Comparison of ENCODE assay signal across 20 cellular contexts in the genomic region with DNA sequence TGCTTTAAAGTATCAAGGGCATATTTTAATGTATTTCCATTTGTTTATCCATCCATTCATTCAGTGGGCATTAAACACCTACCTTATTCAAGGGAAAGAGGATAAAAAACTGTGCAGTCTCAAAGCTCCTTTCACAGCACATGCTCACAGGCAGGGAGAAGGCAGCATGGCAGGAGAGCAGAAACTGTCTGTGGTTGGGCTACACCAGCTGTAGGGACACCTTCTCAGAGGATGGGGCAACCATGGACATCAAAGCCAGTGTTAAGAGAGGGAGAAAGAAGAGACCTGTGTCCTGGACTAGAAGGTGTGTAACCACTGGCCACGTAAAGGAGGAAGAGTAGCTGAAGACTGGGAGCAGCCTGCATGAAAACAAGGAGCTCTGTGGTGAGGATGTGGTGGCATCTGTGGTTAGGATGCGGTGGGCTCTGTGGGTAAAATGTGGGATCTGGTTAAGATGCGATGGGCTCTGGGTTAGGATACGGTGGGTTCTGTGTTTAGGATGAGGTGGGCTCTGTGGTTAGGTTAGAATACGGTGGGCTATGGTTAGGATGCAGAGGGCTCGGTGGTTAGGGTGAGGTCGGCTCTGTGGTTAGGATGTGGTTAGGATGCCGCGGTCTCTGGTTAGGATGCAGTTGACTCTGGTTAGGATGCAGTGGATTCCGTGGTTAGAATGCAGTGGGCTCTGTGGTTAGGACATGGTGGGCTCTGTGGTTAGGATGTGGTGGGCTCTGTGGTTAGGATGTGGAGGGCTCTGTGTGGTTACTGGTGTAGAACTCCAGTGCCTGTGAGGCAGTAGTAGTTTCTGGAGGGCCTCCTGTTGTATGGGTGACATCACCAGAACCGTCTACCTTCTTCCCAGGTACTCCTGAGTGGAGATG.
A peak's percentile ranks its signal among the peaks of the same experiment; 100 is the strongest.
DNase-seq lines count a peak whose midpoint lies in the region; ATAC-seq, FAIRE-seq and TF ChIP-seq lines count a peak whose summit lies in the region.
"Had no signal": no experiment of that assay in that cellular context is flagged by ENCODE, and none has a peak within 500 bp of the region (broad histone marks: within the 10 kb centered on the region; RNA-seq: fewer than 3 reads in every experiment).

No MANE protein-coding gene starts in this region.

- H2AFZ ChIP-seq in H1 (ENCODE audit: low read length): no peak overlapping the region

- peaks cover 19% of the 10 kb centered on the region for H3K4me1 Mint-ChIP-seq in activated naive CD4-positive, alpha-beta T cell treated with anti-CD3 and anti-CD28 coated beads, Interleukin-2, amount 50 U/mL, for 24 hours
- H3K4me1 Mint-ChIP-seq in T-helper 1 cell treated with Interleukin-12 subunit alpha and Interleukin-12 subunit beta and Interleukin-4 antibody, amounts not matched to agents 30 μg/mL and 1 μg/mL, for 36 hours (ENCODE audit: low read depth): peaks cover 13% of the 10 kb centered on the region
- H3K4me1 Mint-ChIP-seq in stimulated activated naive CD8-positive, alpha-beta T cell treated with anti-CD3 and anti-CD28 coated beads, Interleukin-15, amount 100 ng/mL, for 72 hours: peaks cover 43% of the 10 kb centered on the region

- H3K18ac ChIP-seq in H1 (ENCODE audit: extremely low read depth, low read length): no peak overlapping the region

- peak overlapping the region; percentile 83; the same call in 1 of the 2 replicates for H2BK12ac ChIP-seq in H1 (ENCODE audit: low read depth, low read length)

- peak overlapping the region; percentile 54 for H4K91ac ChIP-seq in H1 (replicated peaks; ENCODE audit: insufficient read length, low read length)

- H3K27me3 Mint-ChIP-seq in activated naive CD4-positive, alpha-beta T cell treated with anti-CD3 and anti-CD28 coated beads, Interleukin-2, amount 50 U/mL, for 24 hours: peaks cover 31% of the 10 kb centered on the region
- peaks cover 72% of the 10 kb centered on the region for H3K27me3 Mint-ChIP-seq in T-helper 1 cell treated with Interleukin-12 subunit alpha and Interleukin-12 subunit beta and Interleukin-4 antibody, amounts not matched to agents 30 μg/mL and 1 μg/mL, for 36 hours (ENCODE audit: low read depth)
- H3K27me3 Mint-ChIP-seq in stimulated activated naive CD8-positive, alpha-beta T cell treated with anti-CD3 and anti-CD28 coated beads, Interleukin-15, amount 100 ng/mL, for 72 hours: peaks cover 92% of the 10 kb centered on the region

- no peak overlapping the region for H3K14ac ChIP-seq in H1 (ENCODE audit: insufficient read length)

- no peak overlapping the region for H3K9ac ChIP-seq in H1 (replicated peaks in 1 of 4; ENCODE audit: extremely low read depth in 1 of 4, low read depth in 3 of 4, low read length in 3 of 4)

- H3K36me3 ChIP-seq in H1 (ENCODE audit: control insufficient read depth in 2 of 4, insufficient read depth in 4 of 4, low read length in 3 of 4): no peaks in the 10 kb centered on the region
- H3K36me3 ChIP-seq: ascending aorta, colonic mucosa, gastroesophageal sphincter, left ventricle myocardium inferior, tibial nerve had no signal

- peak overlapping the region; percentile 60 for H3K27ac Mint-ChIP-seq in activated naive CD4-positive, alpha-beta T cell treated with anti-CD3 and anti-CD28 coated beads, Interleukin-2, amount 50 U/mL, for 24 hours
- H3K27ac Mint-ChIP-seq in T-helper 1 cell treated with Interleukin-12 subunit alpha and Interleukin-12 subunit beta and Interleukin-4 antibody, amounts not matched to agents 30 μg/mL and 1 μg/mL, for 36 hours: peak overlapping the region; percentile 70
- peak overlapping the region; percentile 90 to 98 for H3K27ac Mint-ChIP-seq in stimulated activated naive CD8-positive, alpha-beta T cell treated with anti-CD3 and anti-CD28 coated beads, Interleukin-15, amount 100 ng/mL, for 72 hours

- H4K8ac ChIP-seq in H1 (ENCODE audit: extremely low read depth, insufficient read depth, low read length): peak overlapping the region; percentile 28; the same call in 1 of the 2 replicates

- no peak overlapping the region for H3K4me2 ChIP-seq in H1 (ENCODE audit: insufficient read depth in 1 of 2, low read depth in 2 of 2, low read length in 2 of 2)

- no peak for FAIRE-seq in H1 (lab: Jason Lieb, UNC)
- FAIRE-seq: HepG2 had no signal

- no peak overlapping the region for H3K23ac ChIP-seq in H1 (ENCODE audit: insufficient read length)

- H3K4me1 ChIP-seq in H1 (replicated peaks in 1 of 4; ENCODE audit: control insufficient read depth in 3 of 4, insufficient read depth in 4 of 4, low read length in 3 of 4): no peaks in the 10 kb centered on the region
- H3K4me1 ChIP-seq: ascending aorta, colonic mucosa, gastroesophageal sphincter, left ventricle myocardium inferior, tibial nerve had no signal

- WGBS in H1 (ENCODE audit: extremely low coverage in 1 of 2, insufficient coverage in 1 of 2, insufficient read length in 1 of 2, insufficient replicate concordance in 2 of 2, low coverage in 1 of 2, low lambda C conversion rate in 2 of 2, missing lambda C conversion rate in 1 of 2), 2 experiments: 93% methylated on average over 11 of the region's 11 CpGs; no CpG with 5 or more reads in 1 of the 2 experiments

- peak overlapping the region; percentile 88; the same call in 1 of the 2 replicates for H2AK5ac ChIP-seq in H1 (ENCODE audit: low read depth, low read length)

- no peaks in the 10 kb centered on the region for H3K9me3 ChIP-seq in H1 (ENCODE audit: insufficient read depth in 2 of 2, low read depth in 1 of 2, low read length in 1 of 2)
- H3K9me3 ChIP-seq: ascending aorta, colonic mucosa, gastroesophageal sphincter had no signal

- H3K79me1 ChIP-seq in H1 (ENCODE audit: low read depth, low read length): no peaks in the 10 kb centered on the region

- H3K4me3 Mint-ChIP-seq in activated naive CD4-positive, alpha-beta T cell treated with anti-CD3 and anti-CD28 coated beads, Interleukin-2, amount 50 U/mL, for 24 hours: no peak overlapping the region
- peak overlapping the region; percentile 19 for H3K4me3 Mint-ChIP-seq in T-helper 1 cell treated with Interleukin-12 subunit alpha and Interleukin-12 subunit beta and Interleukin-4 antibody, amounts not matched to agents 30 μg/mL and 1 μg/mL, for 36 hours
- peak overlapping the region in 1 of 2 donors; percentile 39 for H3K4me3 Mint-ChIP-seq in stimulated activated naive CD8-positive, alpha-beta T cell treated with anti-CD3 and anti-CD28 coated beads, Interleukin-15, amount 100 ng/mL, for 72 hours

- H3K27ac ChIP-seq in H1 (ENCODE audit: low read depth, low read length): no peak overlapping the region
- H3K27ac ChIP-seq: ascending aorta, colonic mucosa, epithelial cell of prostate, gastroesophageal sphincter, left ventricle myocardium inferior, tibial nerve had no signal

- H2BK20ac ChIP-seq in H1 (ENCODE audit: low read length): no peak overlapping the region

- H4K20me1 ChIP-seq in H1 (replicated peaks in 1 of 2; ENCODE audit: control insufficient read depth in 1 of 2, insufficient read depth in 2 of 2, low read length in 2 of 2): no peaks in the 10 kb centered on the region

- TF ChIP-seq EP300 in H1 (IDR thresholded peaks at IDR 0.05; ENCODE audit: borderline replicate concordance in 1 of 2, low read depth in 2 of 2, low read length in 2 of 2): no peak

- H3K4me3 ChIP-seq in H1 (ENCODE audit: extremely low read depth in 1 of 4, insufficient read depth in 2 of 4, low read depth in 3 of 4, low read length in 4 of 4): no peak overlapping the region
- H3K4me3 ChIP-seq: ascending aorta, colonic mucosa, gastroesophageal sphincter, left ventricle myocardium inferior, tibial nerve had no signal

- H2BK120ac ChIP-seq in H1 (replicated peaks; ENCODE audit: low read depth, low read length): no peak overlapping the region

- ATAC-seq in stimulated activated naive CD8-positive, alpha-beta T cell treated with anti-CD3 and anti-CD28 coated beads, Interleukin-15, amount 100 ng/mL, for 72 hours: peak; percentile 79
- ATAC-seq in GM21526 (IDR thresholded peaks at IDR 0.05; ENCODE audit: low FRiP score, unreplicated experiment): no peak
- ATAC-seq: gastroesophageal sphincter, HepG2 had no signal

- CTCF ChIA-PET in H1 (lab: Charles Lee; ENCODE audit: partially characterized antibody): interaction anchor here (0.7 to 1.2 kb wide), 2 partner anchors 10 to 868 kb away, joined by 3 to 4 read pairs; no protein-coding TSS in a partner anchor

- 0 out of 2 replicates have a peak overlapping the region, but pooled peaks have one; percentile 31 for H2BK15ac ChIP-seq in H1 (ENCODE audit: low read length)

- no peaks in the 10 kb centered on the region; a peak in 1 of 7 replicates for H3K27me3 ChIP-seq in H1 (replicated peaks in 1 of 4; ENCODE audit: control insufficient read depth in 3 of 4, extremely low read depth in 1 of 4, insufficient read depth in 3 of 4, low read length in 3 of 4)
- H3K27me3 ChIP-seq: ascending aorta, colonic mucosa, tibial nerve had no signal

- H3K9me3 Mint-ChIP-seq in activated naive CD4-positive, alpha-beta T cell treated with anti-CD3 and anti-CD28 coated beads, Interleukin-2, amount 50 U/mL, for 24 hours: peaks cover 6% of the 10 kb centered on the region
- H3K9me3 Mint-ChIP-seq in T-helper 1 cell treated with Interleukin-12 subunit alpha and Interleukin-12 subunit beta and Interleukin-4 antibody, amounts not matched to agents 30 μg/mL and 1 μg/mL, for 36 hours: peaks cover 11% of the 10 kb centered on the region
- H3K9me3 Mint-ChIP-seq in stimulated activated naive CD8-positive, alpha-beta T cell treated with anti-CD3 and anti-CD28 coated beads, Interleukin-15, amount 100 ng/mL, for 72 hours: peaks cover 9 to 12% of the 10 kb centered on the region in 2 donors

- POLR2A ChIA-PET in H1 (lab: Charles Lee; ENCODE audit: partially characterized antibody): no interaction called here

- no peaks in the 10 kb centered on the region for H3K79me2 ChIP-seq in H1 (ENCODE audit: control insufficient read depth in 1 of 2, insufficient read depth in 2 of 2, low read length in 2 of 2)

- TF ChIP-seq RAD21 in H1 (IDR thresholded peaks at IDR 0.05 in 1 of 2, conservative IDR thresholded peaks at IDR 0.05 in 1 of 2; ENCODE audit: low read depth in 2 of 2, low read length in 2 of 2): no peak

- H3K4ac ChIP-seq in H1 (replicated peaks; ENCODE audit: insufficient read length, low read depth, low read length): no peak overlapping the region

- H2BK5ac ChIP-seq in H1 (ENCODE audit: low read depth, low read length): no peak overlapping the region

- TF ChIP-seq CTCF in H1 (IDR thresholded peaks at IDR 0.05; ENCODE audit: control extremely low read depth in 1 of 3, insufficient read depth in 1 of 3, low read depth in 1 of 3, low read length in 3 of 3): no peak

- no peak overlapping the region for H4K5ac ChIP-seq in H1 (ENCODE audit: insufficient read length, low read depth, low read length)

- H3K23me2 ChIP-seq in H1 (ENCODE audit: low read depth, low read length): peaks cover 2% of the 10 kb centered on the region; the same call in 1 of the 2 replicates

- TF ChIP-seq POLR2A in H1 (IDR thresholded peaks at IDR 0.05; ENCODE audit: control extremely low read depth in 1 of 2, low read depth in 2 of 2, low read length in 2 of 2): no peak

- no peak for DNase-seq in activated naive CD4-positive, alpha-beta T cell treated with Interleukin-2 at 50 U/mL for 16 hours
- DNase-seq in H1 (ENCODE audit: low read depth in 1 of 2, low spot score in 2 of 2) (no peak), activated gamma-delta T cell (lab: John Stamatoyannopoulos, UW) (no peak)
- DNase-seq in stimulated activated naive CD8-positive, alpha-beta T cell treated with anti-CD3 and anti-CD28 coated beads, Interleukin-15, amount 100 ng/mL, for 72 hours: peak; percentile 28 to 55
- DNase-seq in activated CD4-positive, CD25-positive, alpha-beta regulatory T cell treated with anti-CD3 and anti-CD28 coated beads, Interleukin-2, amount 50 U/mL, for 72 hours: no peak
- DNase-seq: colonic mucosa; DMS 273 treated with DMSO at 0.1 percent for 48 hours; left ventricle myocardium inferior; NCI-H1092; NCI-H2107; NCI-H69; stimulated activated CD4-positive, alpha-beta T cell treated with anti-CD3 and anti-CD28 coated beads, Interleukin-4, amount 100 ng/mL, for 4 hours had no signal

- no peaks in the 10 kb centered on the region for H3K36me3 Mint-ChIP-seq in activated naive CD4-positive, alpha-beta T cell treated with anti-CD3 and anti-CD28 coated beads, Interleukin-2, amount 50 U/mL, for 24 hours
- peaks cover 9% of the 10 kb centered on the region for H3K36me3 Mint-ChIP-seq in T-helper 1 cell treated with Interleukin-12 subunit alpha and Interleukin-12 subunit beta and Interleukin-4 antibody, amounts not matched to agents 30 μg/mL and 1 μg/mL, for 36 hours (ENCODE audit: low read depth)

- H3K56ac ChIP-seq in H1 (replicated peaks; ENCODE audit: insufficient read length, low read depth, low read length): peak overlapping the region; percentile 1

Comparison
In these comparisons a context has a peak if more than half of its experiments do, and no peak if none do; other contexts are left out.
1. DNase-seq: peak in stimulated activated naive CD8-positive, alpha-beta T cell treated with anti-CD3 and anti-CD28 coated beads, Interleukin-15, amount 100 ng/mL, for 72 hours (2 of 2); none in activated naive CD4-positive, alpha-beta T cell treated with Interleukin-2 at 50 U/mL for 16 hours (single experiment), H1 (0 of 2), activated gamma-delta T cell (single experiment) and activated CD4-positive, CD25-positive, alpha-beta regulatory T cell treated with anti-CD3 and anti-CD28 coated beads, Interleukin-2, amount 50 U/mL, for 72 hours (single experiment).
2. Peak in every context shown above with its lines, with median percentiles within 50 percentile points of each other: H3K27ac Mint-ChIP-seq.